ENCODE assay signal across 1 cellular context in genomic region chr4:138494931-138495330, GRCh38.
TF ChIP-seq lines count a peak whose summit lies in the region.

No MANE protein-coding gene starts in this region.

TF ChIP-seq in GM23338, 12 proteins besides CTCF, POLR2A, EP300 and RAD21 (continued from another document):
- TF ChIP-seq ZNF462 (CRISPR knock-in tag; IDR thresholded peaks at IDR 0.05) (no peak), STAT1 (IDR thresholded peaks at IDR 0.05; ENCODE audit: unreplicated experiment) (no peak), ZNF331 (CRISPR knock-in tag; IDR thresholded peaks at IDR 0.05; ENCODE audit: low read depth) (no peak), REST (IDR thresholded peaks at IDR 0.05; ENCODE audit: unreplicated experiment) (no peak), NANOG (IDR thresholded peaks at IDR 0.05; ENCODE audit: borderline replicate concordance) (no peak), CREB1 (CRISPR knock-in tag; IDR thresholded peaks at IDR 0.05; ENCODE audit: low read depth) (no peak), EZH2phosphoT487 (IDR thresholded peaks at IDR 0.05; ENCODE audit: unreplicated experiment) (no peak), ZNF114 (CRISPR knock-in tag; IDR thresholded peaks at IDR 0.05) (no peak), ETS1 (IDR thresholded peaks at IDR 0.05) (no peak), POLR2AphosphoS5 (IDR thresholded peaks at IDR 0.05; ENCODE audit: low read depth) (no peak)
